In the genomic region with DNA sequence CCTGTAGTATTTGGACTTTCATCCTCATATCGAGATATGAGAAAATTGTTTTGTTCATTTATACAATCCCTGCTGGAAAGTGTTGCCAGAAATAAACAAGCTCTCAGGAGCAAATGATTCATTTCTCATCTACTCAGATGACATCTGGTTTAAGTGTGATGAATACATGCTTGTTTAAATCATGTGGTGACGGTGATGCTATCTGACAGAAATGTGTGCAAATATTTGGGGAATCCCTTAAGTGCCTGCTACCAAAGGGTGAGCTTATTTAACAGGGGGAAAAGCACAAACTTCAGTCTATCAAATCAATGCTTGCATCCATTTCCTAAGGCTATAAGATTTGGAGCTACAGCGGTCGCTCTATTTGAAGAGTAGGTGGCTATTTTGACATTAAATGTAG, we compare ENCODE assay signal across 18 cellular contexts.
DNase-seq lines count a peak whose midpoint lies in the region; TF ChIP-seq lines count a peak whose summit lies in the region.
"Had no signal": no experiment of that assay in that cellular context is flagged by ENCODE, and none has a peak within 500 bp of the region (broad histone marks: within the 10 kb centered on the region; RNA-seq: fewer than 3 reads in every experiment).

No MANE protein-coding gene starts in this region.

- no peak overlapping the region for H3K27ac ChIP-seq in neural cell (ENCODE audit: low read length)
- H3K27ac ChIP-seq: adrenal gland, pancreas had no signal

- H3K27me3 ChIP-seq in neural cell (ENCODE audit: insufficient read depth, low read depth, low read length), result no peaks in the 10 kb centered on the region
- H3K27me3 ChIP-seq: adrenal gland, pancreas had no signal

- H3K9ac ChIP-seq in neural cell (ENCODE audit: low read length), result no peak overlapping the region

- no peaks in the 10 kb centered on the region for H3K9me2 ChIP-seq in neural cell (ENCODE audit: insufficient read depth, low read length)

- CTCF ChIA-PET in activated naive CD4-positive, alpha-beta T cell treated with anti-CD3 and anti-CD28 coated beads, Interleukin-2, amount 10 ng/mL, durations not matched to agents 7 days and 5 days (lab: Charles Lee), result no interaction called here

- no peak overlapping the region for H3K27ac Mint-ChIP-seq in mesothelial cell of epicardium
- no peak overlapping the region for H3K27ac Mint-ChIP-seq in activated naive CD4-positive, alpha-beta T cell treated with anti-CD3 and anti-CD28 coated beads, Interleukin-2, amount 10 ng/mL, durations not matched to agents 7 days and 5 days
- H3K27ac Mint-ChIP-seq: CD14-positive monocyte; stimulated activated naive B cell treated with anti-CD40 and anti-IgM and Interleukin-4, amounts not matched to agents 10 μg/mL and 1 μg/mL and 100 μg/mL, for 72 hours had no signal

- no peaks in the 10 kb centered on the region for H3K79me2 ChIP-seq in neural cell (replicated peaks; ENCODE audit: insufficient read depth, low read length)

- H3K4me3 Mint-ChIP-seq in mesothelial cell of epicardium, result no peak overlapping the region
- H3K4me3 Mint-ChIP-seq in activated naive CD4-positive, alpha-beta T cell treated with anti-CD3 and anti-CD28 coated beads, Interleukin-2, amount 10 ng/mL, durations not matched to agents 7 days and 5 days, result no peak overlapping the region
- H3K4me3 Mint-ChIP-seq: CD14-positive monocyte; stimulated activated naive B cell treated with anti-CD40 and anti-IgM and Interleukin-4, amounts not matched to agents 10 μg/mL and 1 μg/mL and 100 μg/mL, for 72 hours had no signal

- TF ChIP-seq CTCF in choroid plexus epithelial cell (conservative IDR thresholded peaks at IDR 0.05; ENCODE audit: low read depth, low read length), result no peak
- no peak for TF ChIP-seq CTCF in neural cell (IDR thresholded peaks at IDR 0.05; ENCODE audit: poor library complexity, severe bottlenecking)
- TF ChIP-seq CTCF in mesothelial cell of epicardium (IDR thresholded peaks at IDR 0.05; ENCODE audit: unreplicated experiment), result no peak

- no peak overlapping the region for H3K4me2 ChIP-seq in neural cell (ENCODE audit: low read length)

- TF ChIP-seq EP300 in neural cell (conservative IDR thresholded peaks at IDR 0.05; ENCODE audit: poor library complexity, severe bottlenecking), result no peak

- H3K27me3 Mint-ChIP-seq in mesothelial cell of epicardium (ENCODE audit: low read depth), result no peaks in the 10 kb centered on the region
- H3K27me3 Mint-ChIP-seq in activated naive CD4-positive, alpha-beta T cell treated with anti-CD3 and anti-CD28 coated beads, Interleukin-2, amount 10 ng/mL, durations not matched to agents 7 days and 5 days, result no peaks in the 10 kb centered on the region
- H3K27me3 Mint-ChIP-seq: stimulated activated naive B cell treated with anti-CD40 and anti-IgM and Interleukin-4, amounts not matched to agents 10 μg/mL and 1 μg/mL and 100 μg/mL, for 72 hours had no signal

- H3K36me3 ChIP-seq in neural cell (ENCODE audit: insufficient read depth, low read length), result no peaks in the 10 kb centered on the region
- H3K36me3 ChIP-seq: adrenal gland, pancreas had no signal

- H3F3A ChIP-seq in neural cell (ENCODE audit: insufficient read depth, low read length, poor library complexity, severe bottlenecking), result no peaks in the 10 kb centered on the region

- peaks cover 10% of the 10 kb centered on the region for H3K4me1 Mint-ChIP-seq in mesothelial cell of epicardium
- no peaks in the 10 kb centered on the region for H3K4me1 Mint-ChIP-seq in activated naive CD4-positive, alpha-beta T cell treated with anti-CD3 and anti-CD28 coated beads, Interleukin-2, amount 10 ng/mL, durations not matched to agents 7 days and 5 days
- H3K4me1 Mint-ChIP-seq: CD14-positive monocyte; stimulated activated naive B cell treated with anti-CD40 and anti-IgM and Interleukin-4, amounts not matched to agents 10 μg/mL and 1 μg/mL and 100 μg/mL, for 72 hours had no signal

- no peak overlapping the region for H3K4me3 ChIP-seq in choroid plexus epithelial cell (ENCODE audit: low read depth, low read length)
- no peak overlapping the region for H3K4me3 ChIP-seq in neural cell (ENCODE audit: low read length)
- H3K4me3 ChIP-seq: adrenal gland, lung, pancreas had no signal

- DNase-seq in Caki2 (ENCODE audit: low read depth) (peak; percentile 51), NCI-H226 (peak; percentile 37), choroid plexus epithelial cell (ENCODE audit: low read depth) (peak; percentile 89), mesothelial cell of epicardium (ENCODE audit: low spot score in 2 of 2, unreplicated experiment in 2 of 2) (no peak)
- no peak for DNase-seq in activated T-cell treated with anti-CD3 and anti-CD28 coated beads, Interleukin-2, amount 50 U/mL, for 48 hours
- no peak for DNase-seq in stimulated activated CD4-positive, alpha-beta T cell treated with anti-CD3 and anti-CD28 coated beads, Interleukin-15, amount 100 ng/mL, for 24 hours
- no peak for DNase-seq in activated naive CD4-positive, alpha-beta T cell treated with anti-CD3 and anti-CD28 coated beads, Interleukin-2, amount 10 ng/mL, durations not matched to agents 7 days and 5 days
- DNase-seq: activated CD8-positive, alpha-beta memory T cell treated with anti-CD3 and anti-CD28 coated beads, Interleukin-2, amount 50 U/mL, for 48 hours; adrenal gland; effector memory CD4-positive, alpha-beta T cell; hypothalamus; MV-4-11; NCI-H446; pancreas; stimulated activated naive B cell treated with anti-CD40 and anti-IgM and Interleukin-4, amounts not matched to agents 10 μg/mL and 1 μg/mL and 100 μg/mL, for 72 hours had no signal

- H2AFZ ChIP-seq in neural cell (ENCODE audit: low read depth, low read length), result no peak overlapping the region

- no peak for TF ChIP-seq RAD21 in neural cell (conservative IDR thresholded peaks at IDR 0.05)

- no peaks in the 10 kb centered on the region for H4K20me1 ChIP-seq in neural cell (ENCODE audit: insufficient read depth)

- in situ Hi-C loops in Caki2 (cut with HindIII; ENCODE audit: low pct_unique_long_range_greater_than_20kb, low sequenced_read_pairs), result no loop called here

- no peaks in the 10 kb centered on the region for H3K9me3 ChIP-seq in neural cell (ENCODE audit: low read length)
- H3K9me3 ChIP-seq: adrenal gland, pancreas had no signal

- no peaks in the 10 kb centered on the region for H3K36me3 Mint-ChIP-seq in mesothelial cell of epicardium
- H3K36me3 Mint-ChIP-seq in activated naive CD4-positive, alpha-beta T cell treated with anti-CD3 and anti-CD28 coated beads, Interleukin-2, amount 10 ng/mL, durations not matched to agents 7 days and 5 days, result no peaks in the 10 kb centered on the region
- H3K36me3 Mint-ChIP-seq: CD14-positive monocyte; stimulated activated naive B cell treated with anti-CD40 and anti-IgM and Interleukin-4, amounts not matched to agents 10 μg/mL and 1 μg/mL and 100 μg/mL, for 72 hours had no signal

- H3K9me3 Mint-ChIP-seq in mesothelial cell of epicardium, result peaks cover 8% of the 10 kb centered on the region
- H3K9me3 Mint-ChIP-seq in activated naive CD4-positive, alpha-beta T cell treated with anti-CD3 and anti-CD28 coated beads, Interleukin-2, amount 10 ng/mL, durations not matched to agents 7 days and 5 days, result no peaks in the 10 kb centered on the region
- H3K9me3 Mint-ChIP-seq: CD14-positive monocyte; stimulated activated naive B cell treated with anti-CD40 and anti-IgM and Interleukin-4, amounts not matched to agents 10 μg/mL and 1 μg/mL and 100 μg/mL, for 72 hours had no signal

TF ChIP-seq in neural cell, 6 proteins besides CTCF, POLR2A, EP300 and RAD21:
- TF ChIP-seq EZH2 (IDR thresholded peaks at IDR 0.05; ENCODE audit: borderline replicate concordance, insufficient read depth, low read length, poor library complexity, severe bottlenecking) (no peak), TAF1 (IDR thresholded peaks at IDR 0.05; ENCODE audit: low read depth) (no peak), MXI1 (conservative IDR thresholded peaks at IDR 0.05; ENCODE audit: poor library complexity, severe bottlenecking) (no peak), POLR2AphosphoS5 (IDR thresholded peaks at IDR 0.05) (peak; percentile 20)
- TF ChIP-seq, protein P1, sequence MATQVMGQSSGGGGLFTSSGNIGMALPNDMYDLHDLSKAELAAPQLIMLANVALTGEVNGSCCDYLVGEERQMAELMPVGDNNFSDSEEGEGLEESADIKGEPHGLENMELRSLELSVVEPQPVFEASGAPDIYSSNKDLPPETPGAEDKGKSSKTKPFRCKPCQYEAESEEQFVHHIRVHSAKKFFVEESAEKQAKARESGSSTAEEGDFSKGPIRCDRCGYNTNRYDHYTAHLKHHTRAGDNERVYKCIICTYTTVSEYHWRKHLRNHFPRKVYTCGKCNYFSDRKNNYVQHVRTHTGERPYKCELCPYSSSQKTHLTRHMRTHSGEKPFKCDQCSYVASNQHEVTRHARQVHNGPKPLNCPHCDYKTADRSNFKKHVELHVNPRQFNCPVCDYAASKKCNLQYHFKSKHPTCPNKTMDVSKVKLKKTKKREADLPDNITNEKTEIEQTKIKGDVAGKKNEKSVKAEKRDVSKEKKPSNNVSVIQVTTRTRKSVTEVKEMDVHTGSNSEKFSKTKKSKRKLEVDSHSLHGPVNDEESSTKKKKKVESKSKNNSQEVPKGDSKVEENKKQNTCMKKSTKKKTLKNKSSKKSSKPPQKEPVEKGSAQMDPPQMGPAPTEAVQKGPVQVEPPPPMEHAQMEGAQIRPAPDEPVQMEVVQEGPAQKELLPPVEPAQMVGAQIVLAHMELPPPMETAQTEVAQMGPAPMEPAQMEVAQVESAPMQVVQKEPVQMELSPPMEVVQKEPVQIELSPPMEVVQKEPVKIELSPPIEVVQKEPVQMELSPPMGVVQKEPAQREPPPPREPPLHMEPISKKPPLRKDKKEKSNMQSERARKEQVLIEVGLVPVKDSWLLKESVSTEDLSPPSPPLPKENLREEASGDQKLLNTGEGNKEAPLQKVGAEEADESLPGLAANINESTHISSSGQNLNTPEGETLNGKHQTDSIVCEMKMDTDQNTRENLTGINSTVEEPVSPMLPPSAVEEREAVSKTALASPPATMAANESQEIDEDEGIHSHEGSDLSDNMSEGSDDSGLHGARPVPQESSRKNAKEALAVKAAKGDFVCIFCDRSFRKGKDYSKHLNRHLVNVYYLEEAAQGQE (IDR thresholded peaks at IDR 0.05; ENCODE audit: borderline replicate concordance), result no peak

Comparison
In these comparisons a context has a peak if more than half of its experiments do, and no peak if none do; other contexts are left out.
1. DNase-seq: peak in Caki2 (single experiment), NCI-H226 (single experiment) and choroid plexus epithelial cell (single experiment); none in activated T-cell treated with anti-CD3 and anti-CD28 coated beads, Interleukin-2, amount 50 U/mL, for 48 hours (0 of 2), mesothelial cell of epicardium (0 of 2), stimulated activated CD4-positive, alpha-beta T cell treated with anti-CD3 and anti-CD28 coated beads, Interleukin-15, amount 100 ng/mL, for 24 hours (single experiment) and activated naive CD4-positive, alpha-beta T cell treated with anti-CD3 and anti-CD28 coated beads, Interleukin-2, amount 10 ng/mL, durations not matched to agents 7 days and 5 days (single experiment).